Comparison of ENCODE assay signal across 1 cellular context in the genomic region with DNA sequence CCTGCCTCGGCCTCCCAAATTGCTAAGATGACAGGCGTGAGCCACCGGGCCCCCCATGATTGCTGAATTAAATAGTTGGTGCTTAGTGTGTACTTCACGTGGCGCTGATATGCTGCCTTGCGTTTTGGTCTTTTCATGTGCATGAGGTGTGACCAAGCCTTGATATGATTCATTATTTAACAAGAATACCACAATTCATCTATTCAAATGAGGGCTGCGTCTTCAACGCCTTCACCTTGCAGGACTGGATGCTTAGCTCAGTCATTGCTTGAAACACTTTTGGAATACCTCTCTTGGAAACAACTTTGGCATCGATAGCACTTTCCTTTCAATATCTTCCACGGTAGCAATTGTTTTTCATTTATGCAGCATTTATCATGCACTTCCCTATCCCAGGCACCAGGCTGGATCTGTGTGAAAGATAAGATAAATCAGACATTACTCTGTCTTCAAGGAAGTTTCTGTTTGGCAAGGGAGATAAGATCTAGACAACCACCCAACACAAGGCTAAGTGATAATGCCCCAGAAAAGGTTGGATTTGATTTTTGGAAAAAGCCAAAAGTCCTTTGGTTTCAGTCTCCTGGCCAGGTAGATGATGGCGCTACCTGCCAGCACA.
TF ChIP-seq lines count a peak whose summit lies in the region.

No MANE protein-coding gene starts in this region.

TF ChIP-seq in HCT116, 20 proteins besides CTCF, POLR2A, EP300 and RAD21 (continued from another document):
- TF ChIP-seq YY1 (IDR thresholded peaks at IDR 0.05; ENCODE audit: extremely low read depth, insufficient replicate concordance, low read depth, low read length) (no peak), ATF3 (IDR thresholded peaks at IDR 0.05) (no peak), CBX3 (IDR thresholded peaks at IDR 0.05; ENCODE audit: low read depth) (no peak), EZH2 (IDR thresholded peaks at IDR 0.05) (no peak), FOSL1 (IDR thresholded peaks at IDR 0.05; ENCODE audit: low read depth) (no peak), JUND (IDR thresholded peaks at IDR 0.05) (no peak), SP1 (IDR thresholded peaks at IDR 0.05; ENCODE audit: low read depth) (no peak), SRF (IDR thresholded peaks at IDR 0.05; ENCODE audit: low read depth) (no peak), REST (IDR thresholded peaks at IDR 0.05; ENCODE audit: low read depth) (no peak), EZH2phosphoT487 (IDR thresholded peaks at IDR 0.05; ENCODE audit: borderline replicate concordance) (no peak), ELF1 (IDR thresholded peaks at IDR 0.05; ENCODE audit: borderline replicate concordance, low read depth) (no peak)
- TF ChIP-seq, protein P1, sequence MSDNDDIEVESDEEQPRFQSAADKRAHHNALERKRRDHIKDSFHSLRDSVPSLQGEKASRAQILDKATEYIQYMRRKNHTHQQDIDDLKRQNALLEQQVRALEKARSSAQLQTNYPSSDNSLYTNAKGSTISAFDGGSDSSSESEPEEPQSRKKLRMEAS (IDR thresholded peaks at IDR 0.05), result no peak
